17 cellular contexts compared by ENCODE assay signal in the genomic region with DNA sequence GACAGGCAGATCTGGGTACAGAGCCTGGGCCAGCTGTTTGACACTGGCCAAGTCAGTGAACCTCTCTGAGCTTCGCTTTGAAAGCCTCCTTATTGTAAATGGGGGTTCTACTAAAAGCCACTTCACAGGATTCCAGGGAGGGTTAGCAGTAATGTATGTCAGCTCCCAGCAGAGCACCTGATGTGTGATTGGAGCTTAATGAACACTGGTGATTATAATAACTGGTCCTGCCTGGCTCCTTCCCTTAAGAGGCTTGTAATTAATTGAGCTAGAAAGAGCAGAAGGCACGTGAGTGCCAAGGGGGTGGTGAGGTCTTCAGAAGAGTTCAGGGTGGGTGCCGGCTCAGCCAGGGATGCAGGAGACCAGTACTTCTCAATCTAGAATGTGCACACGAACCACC. TPM values are rescaled to one million over a fixed set of nuclear protein-coding genes. Genes with fewer than 3 reads are reported as not detected.
DNase-seq lines count a peak whose midpoint lies in the region; ATAC-seq and TF ChIP-seq lines count a peak whose summit lies in the region.
"Had no signal": no experiment of that assay in that cellular context is flagged by ENCODE, and none has a peak within 500 bp of the region (broad histone marks: within the 10 kb centered on the region; RNA-seq: fewer than 3 reads in every experiment).

No MANE protein-coding gene starts in this region.

- POLR2A ChIA-PET in activated CD4-positive, alpha-beta memory T cell treated with anti-CD3 and anti-CD28 coated beads for 36 hours (lab: Charles Lee), result no interaction called here

- H3K9me3 Mint-ChIP-seq in activated CD4-positive, alpha-beta memory T cell treated with anti-CD3 and anti-CD28 coated beads for 36 hours, result no peaks in the 10 kb centered on the region
- H3K9me3 Mint-ChIP-seq: CD4-positive, alpha-beta T cell; HFFc6 had no signal

- no peaks in the 10 kb centered on the region for H3K36me3 Mint-ChIP-seq in activated CD4-positive, alpha-beta memory T cell treated with anti-CD3 and anti-CD28 coated beads for 36 hours

- peaks cover 4% of the 10 kb centered on the region for H3K4me1 Mint-ChIP-seq in activated CD4-positive, alpha-beta memory T cell treated with anti-CD3 and anti-CD28 coated beads for 36 hours (ENCODE audit: low read depth)

- no peak overlapping the region for H3K4me3 Mint-ChIP-seq in activated CD4-positive, alpha-beta memory T cell treated with anti-CD3 and anti-CD28 coated beads for 36 hours
- H3K4me3 Mint-ChIP-seq: CD4-positive, alpha-beta T cell; HFFc6; T-helper 17 cell had no signal

- DNase-seq in NCI-H2171 treated with DMSO at 0.1 percent for 48 hours (lab: John Stamatoyannopoulos, UW) (peak; percentile 42), NCI-H2171 (lab: John Stamatoyannopoulos, UW) (no peak), NCI-H1417 treated with DMSO at 0.1 percent for 48 hours (lab: John Stamatoyannopoulos, UW) (peak; percentile 83), NCI-H82 (lab: John Stamatoyannopoulos, UW) (peak; percentile 76), retinal pigment epithelial cell (ENCODE audit: low read depth) (peak; percentile 68)
- DNase-seq in activated CD4-positive, alpha-beta memory T cell treated with anti-CD3 and anti-CD28 coated beads for 36 hours, result no peak
- DNase-seq: CD4-positive, alpha-beta T cell; HFFc6; NCI-H187 treated with DMSO at 0.1 percent for 48 hours; NCI-H526; T-helper 17 cell had no signal

- CTCF ChIA-PET in activated CD4-positive, alpha-beta memory T cell treated with anti-CD3 and anti-CD28 coated beads for 36 hours (lab: Charles Lee), result interaction anchor here (0.6 to 1.5 kb wide), 3 partner anchors 14 to 99 kb away, joined by 3 to 4 read pairs (median 3); no protein-coding TSS in a partner anchor

- intact Hi-C loops in activated CD4-positive, alpha-beta memory T cell treated with anti-CD3 and anti-CD28 coated beads for 36 hours (cut with micrococcal nuclease), result no loop called here

- H3K27me3 Mint-ChIP-seq in activated CD4-positive, alpha-beta memory T cell treated with anti-CD3 and anti-CD28 coated beads for 36 hours, result peaks cover 39% of the 10 kb centered on the region

- ATAC-seq in HG02938 (IDR thresholded peaks at IDR 0.05; ENCODE audit: unreplicated experiment) (no peak), GM18873 (IDR thresholded peaks at IDR 0.05; ENCODE audit: low FRiP score, unreplicated experiment) (no peak)
- ATAC-seq: Right ventricle myocardium inferior, T-helper 17 cell had no signal

- H3K27ac Mint-ChIP-seq in activated CD4-positive, alpha-beta memory T cell treated with anti-CD3 and anti-CD28 coated beads for 36 hours, result no peak overlapping the region
- H3K27ac Mint-ChIP-seq: CD4-positive, alpha-beta T cell; HFFc6; T-helper 17 cell had no signal

- no peak for TF ChIP-seq CTCF in retinal pigment epithelial cell (conservative IDR thresholded peaks at IDR 0.05; ENCODE audit: low read depth, low read length)

- no peak overlapping the region for H3K4me3 ChIP-seq in retinal pigment epithelial cell (ENCODE audit: low read length)
- H3K4me3 ChIP-seq: A549 had no signal

RNA-seq across cellular contexts. Expression of a gene that starts 5.8 kb away (rescaled TPM):
- total RNA-seq in activated CD4-positive, alpha-beta memory T cell treated with anti-CD3 and anti-CD28 coated beads for 36 hours, result not detected
- total RNA-seq: CD4-positive, alpha-beta T cell; HepG2; HFFc6; OCI-LY7; T-helper 17 cell had no signal

RNA-seq across cellular contexts. Expression of a gene that starts 14.4 kb away (rescaled TPM):
- total RNA-seq in activated CD4-positive, alpha-beta memory T cell treated with anti-CD3 and anti-CD28 coated beads for 36 hours, result not detected
- total RNA-seq: CD4-positive, alpha-beta T cell; HepG2; HFFc6; OCI-LY7; Right ventricle myocardium inferior; T-helper 17 cell had no signal

Comparison
In these comparisons a context has a peak if more than half of its experiments do, and no peak if none do; other contexts are left out.
1. DNase-seq: peak in NCI-H2171 treated with DMSO at 0.1 percent for 48 hours (single experiment), NCI-H1417 treated with DMSO at 0.1 percent for 48 hours (single experiment), NCI-H82 (single experiment) and retinal pigment epithelial cell (single experiment); none in NCI-H2171 (single experiment) and activated CD4-positive, alpha-beta memory T cell treated with anti-CD3 and anti-CD28 coated beads for 36 hours (single experiment).